22 cellular contexts compared by ENCODE assay signal in the genomic region with DNA sequence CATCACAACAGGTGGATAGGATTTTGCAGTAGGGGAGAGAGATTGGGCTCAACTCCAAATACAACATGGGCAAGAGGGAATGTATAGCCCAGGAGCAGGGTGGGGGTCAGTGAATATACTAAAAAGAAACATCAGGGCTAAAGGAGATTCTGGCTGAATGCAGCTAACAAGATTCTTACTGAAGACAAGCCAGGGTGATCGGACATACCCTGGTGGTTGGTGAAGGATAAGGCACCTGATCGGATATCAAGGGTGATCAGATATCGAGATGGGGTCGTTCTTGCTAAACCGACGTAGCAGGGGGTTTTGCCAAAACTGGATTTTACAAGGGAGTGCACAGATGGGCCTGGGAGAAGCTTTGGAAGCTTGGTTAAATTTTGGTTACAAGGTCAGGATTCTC. TPM values are rescaled to one million over a fixed set of nuclear protein-coding genes. Genes with fewer than 3 reads are reported as not detected.
A peak's percentile ranks its signal among the peaks of the same experiment; 100 is the strongest.
DNase-seq lines count a peak whose midpoint lies in the region; ATAC-seq and TF ChIP-seq lines count a peak whose summit lies in the region.
"Had no signal": no experiment of that assay in that cellular context is flagged by ENCODE, and none has a peak within 500 bp of the region (broad histone marks: within the 10 kb centered on the region; RNA-seq: fewer than 3 reads in every experiment).

No MANE protein-coding gene starts in this region.

- H3K4me1 Mint-ChIP-seq in osteocyte (ENCODE audit: unreplicated experiment): no peaks in the 10 kb centered on the region

- no peaks in the 10 kb centered on the region for H3F3A ChIP-seq in PC-9 (ENCODE audit: insufficient read depth, low read depth)

- ATAC-seq in DND-41 (ENCODE audit: insufficient read depth, low read depth) (no peak), GM18505 (IDR thresholded peaks at IDR 0.05; ENCODE audit: unreplicated experiment) (no peak)
- ATAC-seq: HCT116, HepG2 had no signal

- H3K9me3 Mint-ChIP-seq in osteocyte (ENCODE audit: unreplicated experiment): no peaks in the 10 kb centered on the region

- no peak for DNase-seq in DND-41
- no peak for DNase-seq in PC-9
- DNase-seq in epithelial cell of proximal tubule (ENCODE audit: low read depth): no peak
- no peak for DNase-seq in osteocyte (ENCODE audit: extremely low spot score, unreplicated experiment)
- DNase-seq in COLO829 (ENCODE audit: low spot score): no peak
- no peak for DNase-seq in anterior cingulate cortex (lab: John Stamatoyannopoulos, UW)
- DNase-seq: GDM1, GM23248, KBM-7, NCI-H1105, NCI-H2081, NCI-H2171 treated with DMSO at 0.1 percent for 48 hours, SHP77, SK-N-SH had no signal

- H4K20me1 ChIP-seq in DND-41 (ENCODE audit: insufficient read depth, low read length) (no peaks in the 10 kb centered on the region), PC-9 (ENCODE audit: insufficient read depth) (no peaks in the 10 kb centered on the region)

- peak; percentile 35 for TF ChIP-seq CTCF in DND-41 (IDR thresholded peaks at IDR 0.05; ENCODE audit: borderline replicate concordance, extremely low read depth, low read length, poor library complexity, severe bottlenecking)
- peak; percentile 39 for TF ChIP-seq CTCF in PC-9 (conservative IDR thresholded peaks at IDR 0.05)
- peak; percentile 23 for TF ChIP-seq CTCF in epithelial cell of proximal tubule (conservative IDR thresholded peaks at IDR 0.05; ENCODE audit: low read depth, low read length)
- peak; percentile 12 for TF ChIP-seq CTCF in osteocyte (IDR thresholded peaks at IDR 0.05)

- CTCF ChIA-PET in PC-9 (lab: Charles Lee): interaction anchor here (0.7 kb wide), 1 partner anchor 8 kb away, joined by 3 read pairs; no protein-coding TSS in a partner anchor

- H3K4me2 ChIP-seq in DND-41 (ENCODE audit: insufficient read depth, low read length): no peak overlapping the region
- no peak overlapping the region for H3K4me2 ChIP-seq in PC-9
- H3K4me2 ChIP-seq: A549, SK-N-SH had no signal

- no peaks in the 10 kb centered on the region for H3K36me3 ChIP-seq in DND-41 (ENCODE audit: insufficient read depth, low read length)
- no peaks in the 10 kb centered on the region for H3K36me3 ChIP-seq in PC-9 (ENCODE audit: low read depth)

- H3K27me3 ChIP-seq in DND-41 (ENCODE audit: insufficient read depth, low read length, poor library complexity) (peaks cover 10% of the 10 kb centered on the region), PC-9 (ENCODE audit: insufficient read depth, low read depth) (peaks cover 3% of the 10 kb centered on the region; the same call in 1 of the 2 replicates)

- H3K79me2 ChIP-seq in DND-41 (ENCODE audit: insufficient read depth, low read length) (no peaks in the 10 kb centered on the region), PC-9 (ENCODE audit: low read depth) (no peaks in the 10 kb centered on the region)

- no peaks in the 10 kb centered on the region for H3K9me2 ChIP-seq in PC-9 (ENCODE audit: insufficient read depth)
- H3K9me2 ChIP-seq: SK-N-SH had no signal

- intact Hi-C loops in PC-9 (cut with micrococcal nuclease; ENCODE audit: unreplicated experiment): no loop called here

- POLR2A ChIA-PET in PC-9 (lab: Charles Lee; ENCODE audit: unreplicated experiment): no interaction called here

- no peak overlapping the region for H3K27ac Mint-ChIP-seq in osteocyte (ENCODE audit: unreplicated experiment)

- TF ChIP-seq POLR2A in GM18505 (IDR thresholded peaks at IDR 0.05; ENCODE audit: borderline replicate concordance, extremely low read depth, insufficient read depth, insufficient read length): no peak

- no peaks in the 10 kb centered on the region for H3K4me1 ChIP-seq in DND-41 (ENCODE audit: insufficient read depth, low read length)
- no peaks in the 10 kb centered on the region for H3K4me1 ChIP-seq in PC-9 (replicated peaks; ENCODE audit: insufficient read depth)
- H3K4me1 ChIP-seq: A549 had no signal

- H3K4me3 Mint-ChIP-seq in osteocyte (ENCODE audit: unreplicated experiment): no peak overlapping the region

- H3K27me3 Mint-ChIP-seq in osteocyte (ENCODE audit: unreplicated experiment): peaks cover 66% of the 10 kb centered on the region

- no peak overlapping the region for H2AFZ ChIP-seq in DND-41 (ENCODE audit: low read depth, low read length)
- no peak overlapping the region for H2AFZ ChIP-seq in PC-9
- H2AFZ ChIP-seq: GM23248 had no signal

- H3K27ac ChIP-seq in DND-41 (ENCODE audit: low read length) (no peak overlapping the region), PC-9 (no peak overlapping the region)
- H3K27ac ChIP-seq: A549, C4-2B, GM23248 had no signal

- no peaks in the 10 kb centered on the region for H3K36me3 Mint-ChIP-seq in osteocyte (ENCODE audit: unreplicated experiment)

- no peaks in the 10 kb centered on the region for H3K9me3 ChIP-seq in DND-41 (ENCODE audit: insufficient read depth, low read length, severe bottlenecking)
- H3K9me3 ChIP-seq in PC-9 (ENCODE audit: insufficient read depth, low read depth): no peaks in the 10 kb centered on the region
- H3K9me3 ChIP-seq: A549, SK-N-SH had no signal

- no peak overlapping the region for H3K9ac ChIP-seq in DND-41 (ENCODE audit: low read depth, low read length)
- H3K9ac ChIP-seq: GM23248, SK-N-SH had no signal

- H3K4me3 ChIP-seq in DND-41 (ENCODE audit: low read depth in 1 of 2, low read length in 2 of 2) (no peak overlapping the region), PC-9 (no peak overlapping the region), epithelial cell of proximal tubule (ENCODE audit: low read depth, low read length) (no peak overlapping the region)
- H3K4me3 ChIP-seq: A549, GM23248 had no signal

- BruUV-seq in PC-9 (replicated peaks; lab: Mats Ljungman, UMichigan): no TSS peak

RNA-seq across cellular contexts. Expression of gene WIPF3, which starts 34.4 kb away (rescaled TPM):
- total RNA-seq in PC-9 (2021) (0.25 and 0.26 TPM in 2 replicates), epithelial cell of proximal tubule (0.23 and 0.36 TPM in 2 replicates), osteocyte (not detected in 2 replicates)
- total RNA-seq: Daoy, GM23248, HepG2, OCI-LY7, RPMI7951 had no signal
